Comparison of ENCODE assay signal across 1 cellular context in genomic region chr2:43238176-43238575, GRCh38.
TF ChIP-seq lines count a peak whose summit lies in the region.

No MANE protein-coding gene starts in this region.

TF ChIP-seq in IMR-90, 13 proteins besides CTCF, POLR2A, EP300 and RAD21:
- TF ChIP-seq CEBPB (IDR thresholded peaks at IDR 0.05; ENCODE audit: low read depth, low read length), result no peak
- no peak for TF ChIP-seq MAFK (IDR thresholded peaks at IDR 0.05; ENCODE audit: low read depth, low read length)
- no peak for TF ChIP-seq USF2 (IDR thresholded peaks at IDR 0.05; ENCODE audit: low read depth, low read length)
- no peak for TF ChIP-seq RFX5 (IDR thresholded peaks at IDR 0.05; ENCODE audit: low read depth, low read length)
- TF ChIP-seq RCOR1 (IDR thresholded peaks at IDR 0.05; ENCODE audit: insufficient replicate concordance, low read length), result no peak
- TF ChIP-seq ELK1 (IDR thresholded peaks at IDR 0.05; ENCODE audit: borderline replicate concordance, low read depth, low read length), result no peak
